Comparison of ENCODE assay signal across 26 cellular contexts in genomic region chr6:143564484-143565017, GRCh38.
"Had no signal": no experiment of that assay in that cellular context is flagged by ENCODE, and none has a peak within 500 bp of the region (broad histone marks: within the 10 kb centered on the region; RNA-seq: fewer than 3 reads in every experiment).

No MANE protein-coding gene starts in this region.

- ATAC-seq: activated CD4-positive, CD25-positive, alpha-beta regulatory T cell treated with anti-CD3 and anti-CD28 coated beads, Interleukin-2, amount 50 U/mL, for 24 hours; effector memory CD8-positive, alpha-beta T cell; pancreas; stimulated activated memory B cell treated with anti-CD40 and anti-IgM and Interleukin-4, amounts not matched to agents 10 μg/mL and 1 μg/mL and 100 μg/mL, for 72 hours; T-cell had no signal

- H3K27me3 Mint-ChIP-seq: activated CD4-positive, alpha-beta T cell treated with anti-CD3 and anti-CD28 coated beads, Interleukin-2, amount 10 ng/mL, durations not matched to agents 24 days and 14 days; activated naive CD4-positive, alpha-beta T cell treated with anti-CD3 and anti-CD28 coated beads, Interleukin-2, amount 50 U/mL, for 24 hours; brain; effector memory CD8-positive, alpha-beta T cell; memory B cell; stimulated activated memory B cell treated with anti-CD40 and anti-IgM and Interleukin-4, amounts not matched to agents 10 μg/mL and 1 μg/mL and 100 μg/mL, for 72 hours; T-cell had no signal

- H3K4me3 ChIP-seq: esophagus muscularis mucosa, hepatocyte, pancreas, sigmoid colon, smooth muscle cell, transverse colon, uterus had no signal

- H3K9me3 ChIP-seq: esophagus muscularis mucosa, pancreas, sigmoid colon, transverse colon, uterus had no signal

- H3K4me1 ChIP-seq: esophagus muscularis mucosa, pancreas, uterus had no signal

- H3K4me3 Mint-ChIP-seq: activated CD4-positive, alpha-beta T cell treated with anti-CD3 and anti-CD28 coated beads, Interleukin-2, amount 10 ng/mL, durations not matched to agents 24 days and 14 days; activated naive CD4-positive, alpha-beta T cell treated with anti-CD3 and anti-CD28 coated beads, Interleukin-2, amount 50 U/mL, for 24 hours; brain; immature natural killer cell; memory B cell; nephron progenitor cell; stimulated activated memory B cell treated with anti-CD40 and anti-IgM and Interleukin-4, amounts not matched to agents 10 μg/mL and 1 μg/mL and 100 μg/mL, for 72 hours; T-cell; T-helper 2 cell treated with Interferon-gamma antibody and Interleukin-4, amounts not matched to agents 5 μg/mL and 100 μg/mL, for 36 hours had no signal

- H3K27ac ChIP-seq: esophagus muscularis mucosa, hepatocyte, pancreas, sigmoid colon, transverse colon, uterus, VCaP had no signal

- H2AFZ ChIP-seq: hepatocyte had no signal

- H3K9me3 Mint-ChIP-seq: activated CD4-positive, alpha-beta T cell treated with anti-CD3 and anti-CD28 coated beads, Interleukin-2, amount 10 ng/mL, durations not matched to agents 24 days and 14 days; activated naive CD4-positive, alpha-beta T cell treated with anti-CD3 and anti-CD28 coated beads, Interleukin-2, amount 50 U/mL, for 24 hours; brain; effector memory CD8-positive, alpha-beta T cell; immature natural killer cell; memory B cell; stimulated activated memory B cell treated with anti-CD40 and anti-IgM and Interleukin-4, amounts not matched to agents 10 μg/mL and 1 μg/mL and 100 μg/mL, for 72 hours; T-cell; T-helper 2 cell treated with Interferon-gamma antibody and Interleukin-4, amounts not matched to agents 5 μg/mL and 100 μg/mL, for 36 hours had no signal

- H3K27me3 ChIP-seq: esophagus muscularis mucosa, hepatocyte, pancreas, sigmoid colon, transverse colon, uterus had no signal

- H3K36me3 ChIP-seq: esophagus muscularis mucosa, pancreas, sigmoid colon, transverse colon, uterus had no signal

- DNase-seq: activated CD4-positive, alpha-beta T cell treated with anti-CD3 and anti-CD28 coated beads, Interleukin-2, amount 10 ng/mL, durations not matched to agents 24 days and 14 days; activated gamma-delta T cell treated with Interleukin-2 at 50 U/mL for 16 hours; activated T-cell treated with anti-CD3 and anti-CD28 coated beads, Interleukin-2, amount 50 U/mL, for 1 hour; central memory CD4-positive, alpha-beta T cell; effector memory CD8-positive, alpha-beta T cell; immature natural killer cell; kidney glomerular epithelial cell; nephron progenitor cell; pancreas; sigmoid colon; stimulated activated CD4-positive, alpha-beta T cell treated with anti-CD3 and anti-CD28 coated beads, Interleukin-15, amount 100 ng/mL, for 24 hours; T-cell; transverse colon; uterus had no signal

- FAIRE-seq: colon, endothelial cell of umbilical vein, pancreas had no signal

- H3K27ac Mint-ChIP-seq: activated CD4-positive, alpha-beta T cell treated with anti-CD3 and anti-CD28 coated beads, Interleukin-2, amount 10 ng/mL, durations not matched to agents 24 days and 14 days; activated naive CD4-positive, alpha-beta T cell treated with anti-CD3 and anti-CD28 coated beads, Interleukin-2, amount 50 U/mL, for 24 hours; brain; immature natural killer cell; memory B cell; nephron progenitor cell; stimulated activated memory B cell treated with anti-CD40 and anti-IgM and Interleukin-4, amounts not matched to agents 10 μg/mL and 1 μg/mL and 100 μg/mL, for 72 hours; T-cell; T-helper 2 cell treated with Interferon-gamma antibody and Interleukin-4, amounts not matched to agents 5 μg/mL and 100 μg/mL, for 36 hours had no signal

- H3K4me2 ChIP-seq: hepatocyte, smooth muscle cell had no signal

- H3K36me3 Mint-ChIP-seq: brain, memory B cell had no signal
